ENCODE assay signal across 2 cellular contexts in the genomic region with DNA sequence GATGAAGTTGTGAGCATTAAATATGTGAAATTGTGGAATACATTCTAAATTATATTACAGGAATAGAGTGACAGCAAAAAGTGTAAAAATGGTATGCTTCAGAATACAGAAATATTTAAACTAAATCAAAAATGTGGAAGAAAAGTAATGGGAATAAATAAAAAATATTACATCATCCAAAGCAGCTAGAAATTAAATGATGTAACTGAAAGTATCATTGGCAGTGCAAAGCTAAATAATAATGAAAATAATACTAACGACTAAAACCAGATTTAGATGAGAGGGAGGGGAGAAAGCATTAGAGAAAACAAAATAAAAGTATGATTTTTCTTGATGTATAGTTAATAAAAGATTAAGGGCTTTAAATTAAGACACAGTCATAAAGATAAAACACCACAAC.
A peak's percentile ranks its signal among the peaks of the same experiment; 100 is the strongest.
TF ChIP-seq lines count a peak whose summit lies in the region.

No MANE protein-coding gene starts in this region.

TF ChIP-seq in HepG2, 621 proteins besides CTCF, POLR2A, EP300 and RAD21:
- TF ChIP-seq ATF7 (IDR thresholded peaks at IDR 0.05) (peak; percentile 57), ATF7 (CRISPR knock-in tag; IDR thresholded peaks at IDR 0.05) (no peak), ZBTB49 (CRISPR knock-in tag; IDR thresholded peaks at IDR 0.05; ENCODE audit: borderline replicate concordance) (no peak), CREM (IDR thresholded peaks at IDR 0.05) (no peak), CREM (CRISPR knock-in tag; IDR thresholded peaks at IDR 0.05) (no peak), SATB2 (CRISPR knock-in tag; IDR thresholded peaks at IDR 0.05) (no peak), ZBTB39 (CRISPR knock-in tag; IDR thresholded peaks at IDR 0.05) (no peak), RFX1 (IDR thresholded peaks at IDR 0.05) (no peak)
- TF ChIP-seq, protein P1, sequence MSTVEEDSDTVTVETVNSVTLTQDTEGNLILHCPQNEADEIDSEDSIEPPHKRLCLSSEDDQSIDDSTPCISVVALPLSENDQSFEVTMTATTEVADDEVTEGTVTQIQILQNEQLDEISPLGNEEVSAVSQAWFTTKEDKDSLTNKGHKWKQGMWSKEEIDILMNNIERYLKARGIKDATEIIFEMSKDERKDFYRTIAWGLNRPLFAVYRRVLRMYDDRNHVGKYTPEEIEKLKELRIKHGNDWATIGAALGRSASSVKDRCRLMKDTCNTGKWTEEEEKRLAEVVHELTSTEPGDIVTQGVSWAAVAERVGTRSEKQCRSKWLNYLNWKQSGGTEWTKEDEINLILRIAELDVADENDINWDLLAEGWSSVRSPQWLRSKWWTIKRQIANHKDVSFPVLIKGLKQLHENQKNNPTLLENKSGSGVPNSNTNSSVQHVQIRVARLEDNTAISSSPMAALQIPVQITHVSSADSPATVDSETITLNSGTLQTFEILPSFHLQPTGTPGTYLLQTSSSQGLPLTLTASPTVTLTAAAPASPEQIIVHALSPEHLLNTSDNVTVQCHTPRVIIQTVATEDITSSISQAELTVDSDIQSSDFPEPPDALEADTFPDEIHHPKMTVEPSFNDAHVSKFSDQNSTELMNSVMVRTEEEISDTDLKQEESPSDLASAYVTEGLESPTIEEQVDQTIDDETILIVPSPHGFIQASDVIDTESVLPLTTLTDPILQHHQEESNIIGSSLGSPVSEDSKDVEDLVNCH (CRISPR knock-in tag; IDR thresholded peaks at IDR 0.05), result no peak

TF ChIP-seq in HEK293, 187 proteins besides CTCF, POLR2A, EP300 and RAD21:
- TF ChIP-seq, protein P2, sequence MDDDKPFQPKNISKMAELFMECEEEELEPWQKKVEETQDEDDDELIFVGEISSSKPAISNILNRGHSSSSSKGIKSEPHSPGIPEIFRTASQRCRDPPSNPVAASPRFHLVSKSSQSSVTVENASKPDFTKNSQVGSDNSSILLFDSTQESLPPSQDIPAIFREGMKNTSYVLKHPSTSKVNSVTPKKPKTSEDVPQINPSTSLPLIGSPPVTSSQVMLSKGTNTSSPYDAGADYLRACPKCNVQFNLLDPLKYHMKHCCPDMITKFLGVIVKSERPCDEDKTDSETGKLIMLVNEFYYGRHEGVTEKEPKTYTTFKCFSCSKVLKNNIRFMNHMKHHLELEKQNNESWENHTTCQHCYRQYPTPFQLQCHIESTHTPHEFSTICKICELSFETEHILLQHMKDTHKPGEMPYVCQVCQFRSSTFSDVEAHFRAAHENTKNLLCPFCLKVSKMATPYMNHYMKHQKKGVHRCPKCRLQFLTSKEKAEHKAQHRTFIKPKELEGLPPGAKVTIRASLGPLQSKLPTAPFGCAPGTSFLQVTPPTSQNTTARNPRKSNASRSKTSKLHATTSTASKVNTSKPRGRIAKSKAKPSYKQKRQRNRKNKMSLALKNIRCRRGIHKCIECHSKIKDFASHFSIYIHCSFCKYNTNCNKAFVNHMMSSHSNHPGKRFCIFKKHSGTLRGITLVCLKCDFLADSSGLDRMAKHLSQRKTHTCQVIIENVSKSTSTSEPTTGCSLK (tag by site-specific recombination; IDR thresholded peaks at IDR 0.05), result no peak
- TF ChIP-seq, protein P3, sequence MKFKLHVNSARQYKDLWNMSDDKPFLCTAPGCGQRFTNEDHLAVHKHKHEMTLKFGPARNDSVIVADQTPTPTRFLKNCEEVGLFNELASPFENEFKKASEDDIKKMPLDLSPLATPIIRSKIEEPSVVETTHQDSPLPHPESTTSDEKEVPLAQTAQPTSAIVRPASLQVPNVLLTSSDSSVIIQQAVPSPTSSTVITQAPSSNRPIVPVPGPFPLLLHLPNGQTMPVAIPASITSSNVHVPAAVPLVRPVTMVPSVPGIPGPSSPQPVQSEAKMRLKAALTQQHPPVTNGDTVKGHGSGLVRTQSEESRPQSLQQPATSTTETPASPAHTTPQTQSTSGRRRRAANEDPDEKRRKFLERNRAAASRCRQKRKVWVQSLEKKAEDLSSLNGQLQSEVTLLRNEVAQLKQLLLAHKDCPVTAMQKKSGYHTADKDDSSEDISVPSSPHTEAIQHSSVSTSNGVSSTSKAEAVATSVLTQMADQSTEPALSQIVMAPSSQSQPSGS (tag by site-specific recombination; IDR thresholded peaks at IDR 0.05; ENCODE audit: low read depth), result peak; percentile 52; the same call in 1 of the 2 replicates
TF ChIP-seq in HEK293: peak in this region for 1.
